ENCODE assay signal across 17 cellular contexts in the genomic region with DNA sequence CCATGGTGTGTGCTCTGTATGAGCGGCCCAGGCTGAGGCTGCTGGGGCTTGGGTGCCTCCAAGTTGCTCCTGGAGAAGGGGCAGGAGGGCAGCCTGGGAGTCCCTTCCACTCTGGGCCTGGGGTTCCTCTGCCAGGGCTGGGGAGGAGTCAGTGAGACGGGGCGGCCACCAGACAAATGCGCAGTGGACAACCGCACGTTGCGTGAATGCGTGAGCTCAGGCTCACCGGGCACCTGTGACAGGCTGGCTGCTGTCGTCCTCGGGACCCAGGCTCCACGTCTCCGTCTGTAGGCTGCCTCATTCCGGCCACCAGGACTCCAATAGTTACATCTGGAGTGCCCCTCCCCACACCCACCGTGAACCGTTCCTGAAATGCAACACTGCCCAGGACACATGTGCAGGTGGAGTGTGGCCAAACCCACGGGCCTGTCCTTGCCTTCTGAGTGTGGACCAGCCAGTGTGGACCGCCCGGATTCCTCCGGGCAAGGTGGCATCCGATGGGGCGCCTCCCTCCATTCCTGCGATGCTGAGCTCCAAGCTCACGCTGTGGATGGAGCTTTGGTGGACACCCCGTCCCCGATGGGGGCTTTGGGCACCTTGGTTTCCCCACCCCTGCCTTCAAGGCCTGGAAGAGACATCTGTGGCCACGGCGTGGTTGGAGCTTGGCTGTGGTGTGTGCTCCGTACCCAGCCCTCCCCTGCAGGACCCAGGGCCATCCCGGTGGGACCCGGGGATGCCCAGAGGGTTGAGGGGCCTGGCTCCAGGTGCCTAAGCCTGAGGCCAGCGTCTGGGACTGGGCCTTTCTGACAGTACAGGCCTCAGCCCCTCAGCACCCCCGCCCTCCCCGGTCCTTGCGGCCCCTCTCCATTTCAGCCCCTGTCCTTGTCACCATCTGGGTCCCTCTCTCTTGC. TPM values are rescaled to one million over a fixed set of nuclear protein-coding genes. Genes with fewer than 3 reads are reported as not detected.
DNase-seq lines count a peak whose midpoint lies in the region; ATAC-seq and TF ChIP-seq lines count a peak whose summit lies in the region.
"Had no signal": no experiment of that assay in that cellular context is flagged by ENCODE, and none has a peak within 500 bp of the region (broad histone marks: within the 10 kb centered on the region; RNA-seq: fewer than 3 reads in every experiment).

No MANE protein-coding gene starts in this region.

- H4K5ac ChIP-seq in IMR-90 (ENCODE audit: low read depth, low read length) = no peak overlapping the region

- no peaks in the 10 kb centered on the region; the same call in 1 of the 2 replicates for H3K9me3 ChIP-seq in IMR-90 (ENCODE audit: control insufficient read depth, insufficient read depth, low read length)
- H3K9me3 ChIP-seq in right lobe of liver = no peaks in the 10 kb centered on the region
- no peaks in the 10 kb centered on the region for H3K9me3 ChIP-seq in spleen
- no peaks in the 10 kb centered on the region for H3K9me3 ChIP-seq in OCI-LY7 (ENCODE audit: low read length)
- H3K9me3 ChIP-seq: SJSA1 had no signal

- H2BK120ac ChIP-seq in IMR-90 (ENCODE audit: low read depth, low read length) = no peak overlapping the region

- TF ChIP-seq RAD21 in IMR-90 (IDR thresholded peaks at IDR 0.05; ENCODE audit: low read length) = no peak

- no peak overlapping the region for H2BK20ac ChIP-seq in IMR-90 (ENCODE audit: low read depth, low read length)

- ATAC-seq in IMR-90 (ENCODE audit: low read depth) = no peak
- peak in 1 of 4 donors; percentile 2 for ATAC-seq in right lobe of liver
- no peak for ATAC-seq in HG03460 (IDR thresholded peaks at IDR 0.05; ENCODE audit: unreplicated experiment)
- ATAC-seq: K562 had no signal

- H3K27me3 ChIP-seq in IMR-90 (ENCODE audit: control insufficient read depth, insufficient read depth, low read length) = peaks cover 40% of the 10 kb centered on the region
- no peaks in the 10 kb centered on the region for H3K27me3 ChIP-seq in right lobe of liver
- H3K27me3 ChIP-seq in spleen (replicated peaks in 1 of 7) = peaks cover 0 to 41% (median 0%) of the 10 kb centered on the region in 7 donors
- H3K27me3 ChIP-seq: SJSA1 had no signal

- H3K56ac ChIP-seq in IMR-90 (ENCODE audit: extremely low read depth, insufficient read depth, low read length) = no peak overlapping the region

- TF ChIP-seq POLR2A in IMR-90 (IDR thresholded peaks at IDR 0.05; ENCODE audit: low read depth, low read length) (no peak), right lobe of liver (IDR thresholded peaks at IDR 0.05) (no peak), spleen (IDR thresholded peaks at IDR 0.05) (no peak)

- no peak overlapping the region for H3K4me3 Mint-ChIP-seq in glutamatergic neuron (ENCODE audit: unreplicated experiment)

- CTCF ChIA-PET in IMR-90 (lab: Yijun Ruan, JAX) (no interaction called here), OCI-LY7 (lab: Charles Lee; ENCODE audit: unreplicated experiment) (interaction anchor here (0.6 kb wide), 1 partner anchor 850 kb away, joined by 4 read pairs; no protein-coding TSS in a partner anchor)

- H2BK5ac ChIP-seq in IMR-90 (ENCODE audit: low read depth, low read length, poor library complexity, severe bottlenecking) = no peak overlapping the region

- H3K18ac ChIP-seq in IMR-90 (ENCODE audit: low read depth, low read length) = no peak overlapping the region

- intact Hi-C loops in IMR-90 (cut with micrococcal nuclease) (no loop called here), right lobe of liver (cut with DNase I) (no loop called here), spleen (cut with DNase I; ENCODE audit: low total_unique reads) (no loop called here), OCI-LY7 (cut with micrococcal nuclease; ENCODE audit: unreplicated experiment) (no loop called here)

- dilution Hi-C loops in IMR-90 (cut with HindIII; ENCODE audit: low sequenced_read_pairs, unreplicated experiment) = no loop called here

- H3K4me2 ChIP-seq in IMR-90 (ENCODE audit: low read depth, low read length) (no peak overlapping the region), OCI-LY7 (ENCODE audit: low read length) (no peak overlapping the region)

- BruUV-seq in IMR-90 (replicated peaks; lab: Mats Ljungman, UMichigan) (no TSS peak), OCI-LY7 (replicated peaks; lab: Mats Ljungman, UMichigan) (no TSS peak)

- H3K4me1 Mint-ChIP-seq in glutamatergic neuron (ENCODE audit: low read depth, unreplicated experiment) = peaks cover 4% of the 10 kb centered on the region

- H2AFZ ChIP-seq in IMR-90 (replicated peaks; ENCODE audit: low read length, poor library complexity) = no peak overlapping the region
- no peak overlapping the region for H2AFZ ChIP-seq in OCI-LY7 (ENCODE audit: low read length)
- H2AFZ ChIP-seq: GM23248 had no signal

- no peak overlapping the region for H4K8ac ChIP-seq in IMR-90 (ENCODE audit: low read depth in 2 of 2, low read length in 2 of 2)

- H3K9me1 ChIP-seq in IMR-90 (ENCODE audit: insufficient read depth, low read length) = no peaks in the 10 kb centered on the region

- H3K27ac ChIP-seq in IMR-90 (ENCODE audit: insufficient read depth, low read length) (no peak overlapping the region), right lobe of liver (no peak overlapping the region), spleen (no peak overlapping the region), OCI-LY7 (ENCODE audit: low read depth, low read length, poor library complexity, severe bottlenecking) (no peak overlapping the region)
- H3K27ac ChIP-seq: GM23248, SJSA1 had no signal

- H3K36me3 ChIP-seq in IMR-90 (ENCODE audit: control insufficient read depth, insufficient read depth, low read length) (no peaks in the 10 kb centered on the region), right lobe of liver (no peaks in the 10 kb centered on the region), spleen (no peaks in the 10 kb centered on the region), OCI-LY7 (ENCODE audit: insufficient read depth, low read length) (no peaks in the 10 kb centered on the region)
- H3K36me3 ChIP-seq: SJSA1 had no signal

- no peak overlapping the region for H3K23ac ChIP-seq in IMR-90 (ENCODE audit: low read depth, low read length)

- TF ChIP-seq CTCF in IMR-90 (conservative IDR thresholded peaks at IDR 0.05; ENCODE audit: low read depth, low read length) (no peak), glutamatergic neuron (IDR thresholded peaks at IDR 0.05; ENCODE audit: partially characterized antibody, unreplicated experiment) (no peak), right lobe of liver (IDR thresholded peaks at IDR 0.05) (no peak), spleen (IDR thresholded peaks at IDR 0.05 in 8 of 11, conservative IDR thresholded peaks at IDR 0.05 in 3 of 11) (no peak), OCI-LY7 (conservative IDR thresholded peaks at IDR 0.05; ENCODE audit: low read length) (no peak)

- no peaks in the 10 kb centered on the region for H3K9me2 ChIP-seq in OCI-LY7 (ENCODE audit: insufficient read depth, low read length)

- H3K4me1 ChIP-seq in IMR-90 (ENCODE audit: control insufficient read depth, insufficient read depth, low read length) (peaks cover 5% of the 10 kb centered on the region; the same call in 1 of the 2 replicates), right lobe of liver (peaks cover 0 to 15% (median 6%) of the 10 kb centered on the region in 4 donors), spleen (peaks cover 6 to 26% (median 13%) of the 10 kb centered on the region in 6 donors), OCI-LY7 (ENCODE audit: insufficient read depth, low read length, poor library complexity, severe bottlenecking) (no peaks in the 10 kb centered on the region)

- no peak overlapping the region for H3K27ac Mint-ChIP-seq in glutamatergic neuron (ENCODE audit: unreplicated experiment)

- WGBS in IMR-90 (ENCODE audit: extremely low coverage in 2 of 2, insufficient read length in 1 of 2), 2 experiments = 85% methylated on average over 11 of the region's 35 CpGs; no CpG with 5 or more reads in 1 of the 2 experiments
- WGBS in right lobe of liver (ENCODE audit: insufficient coverage, low coverage, low lambda C conversion rate, missing lambda C conversion rate) = 100% methylated on average over 1 of the region's 35 CpGs
- 84 to 96% (median 90%) methylated on average over 29 to 35 of the region's 35 CpGs for WGBS in spleen, 5 donors

- no peaks in the 10 kb centered on the region for H3K79me1 ChIP-seq in IMR-90 (ENCODE audit: low read depth in 1 of 2, low read length in 2 of 2)

- H3K4ac ChIP-seq in IMR-90 (ENCODE audit: low read depth, low read length) = no peak overlapping the region

- DNase-seq in IMR-90 = no peak
- DNase-seq in glutamatergic neuron = peak; percentile 14
- DNase-seq in right lobe of liver = peak in 2 of 3 donors; percentile 17 to 53
- peak; percentile 66 for DNase-seq in spleen
- no peak for DNase-seq in OCI-LY7 (ENCODE audit: low spot score)
- no peak for DNase-seq in activated naive CD4-positive, alpha-beta T cell treated with Interleukin-2 at 50 U/mL for 16 hours
- DNase-seq: ACHN, DMS 273 treated with DMSO at 0.1 percent for 48 hours, GDM1, GM23248, NCI-H1105, NCI-H1694 treated with DMSO at 0.1 percent for 48 hours, NCI-H2227 treated with DMSO at 0.1 percent for 48 hours, NCI-H524 treated with DMSO at 0.1 percent for 48 hours had no signal

- H3K79me2 ChIP-seq in OCI-LY7 (ENCODE audit: insufficient read depth, low read depth, low read length) = no peaks in the 10 kb centered on the region

- H2BK15ac ChIP-seq in IMR-90 (ENCODE audit: low read depth, low read length) = no peak overlapping the region

- H3K4me3 ChIP-seq in IMR-90 (ENCODE audit: insufficient read depth, low read depth, low read length) (no peak overlapping the region), right lobe of liver (no peak overlapping the region), spleen (no peak overlapping the region), OCI-LY7 (ENCODE audit: low read depth, low read length, poor library complexity, severe bottlenecking) (no peak overlapping the region)
- H3K4me3 ChIP-seq: GM23248, K562, SJSA1 had no signal

- in situ Hi-C loops in IMR-90 (cut with MboI; ENCODE audit: low sequenced_read_pairs) = no loop called here

- no peak overlapping the region for H2AK5ac ChIP-seq in IMR-90 (ENCODE audit: low read depth, low read length)

- POLR2A ChIA-PET in IMR-90 (lab: Charles Lee; ENCODE audit: unreplicated experiment) (no interaction called here), OCI-LY7 (lab: Charles Lee) (no interaction called here)

- H4K91ac ChIP-seq in IMR-90 (ENCODE audit: insufficient read depth, low read depth, low read length) = no peak overlapping the region

- H4K20me1 ChIP-seq in IMR-90 (ENCODE audit: insufficient read depth, low read length) = no peaks in the 10 kb centered on the region
- H4K20me1 ChIP-seq in OCI-LY7 (ENCODE audit: insufficient read depth, low read length) = no peaks in the 10 kb centered on the region

- no peaks in the 10 kb centered on the region for H3K9me3 Mint-ChIP-seq in glutamatergic neuron (ENCODE audit: unreplicated experiment)

- no peak overlapping the region for H3K14ac ChIP-seq in IMR-90 (replicated peaks; ENCODE audit: low read depth, low read length)

- peak overlapping the region; percentile 72 for H2AK9ac ChIP-seq in IMR-90 (replicated peaks; ENCODE audit: low read depth, low read length, poor library complexity)

- H3K36me3 Mint-ChIP-seq in glutamatergic neuron (ENCODE audit: unreplicated experiment) = no peaks in the 10 kb centered on the region

- peaks cover 2% of the 10 kb centered on the region for H3K27me3 Mint-ChIP-seq in glutamatergic neuron (ENCODE audit: unreplicated experiment)

- H3K9ac ChIP-seq in IMR-90 (ENCODE audit: low read depth, low read length) = no peak overlapping the region
- H3K9ac ChIP-seq: GM23248 had no signal

RNA-seq across cellular contexts. Expression of a gene that starts 34.0 kb away (rescaled TPM):
- total RNA-seq in IMR-90 (2012; rRNA removed) = 7.5 and 8.1 TPM in 2 replicates
- polyA plus RNA-seq in IMR-90 (2012; rRNA removed) = 17.9 and 19.0 TPM in 2 replicates
- polyA plus RNA-seq in IMR-90 (2012; cell fraction: cytosol; rRNA removed) = 7.8 and 17.6 TPM in 2 replicates
- polyA plus RNA-seq in IMR-90 (2012; cell fraction: nucleus; rRNA removed; ENCODE audit: low replicate concordance) = 11.2 and 21.7 TPM in 2 replicates
- total RNA-seq in glutamatergic neuron (ENCODE audit: unreplicated experiment) = 20.5 TPM
- 100 to 1,000 TPM; 105 to 165 (median 131) TPM for total RNA-seq in right lobe of liver
- 100 to 1,000 TPM in 2 of 7 donors, 10 to 100 TPM in 5; 67.7 to 116 (median 95.6) TPM for total RNA-seq in spleen
- 10 to 100 TPM; 10.9 to 40.4 (median 11.9) TPM for polyA plus RNA-seq in spleen
- 0.05 and 0.25 TPM in 2 replicates for total RNA-seq in OCI-LY7 (2014; rRNA removed; shearing (Covaris generic))
- total RNA-seq in OCI-LY7 (2022) = 0.40 and 0.44 TPM in 2 replicates

Comparison
In these comparisons a context has a peak if more than half of its experiments do, and no peak if none do; other contexts are left out.
1. DNase-seq: peak in glutamatergic neuron (single experiment), right lobe of liver (2 of 3) and spleen (single experiment); none in IMR-90 (single experiment), OCI-LY7 (single experiment) and activated naive CD4-positive, alpha-beta T cell treated with Interleukin-2 at 50 U/mL for 16 hours (single experiment).